In the genomic region with DNA sequence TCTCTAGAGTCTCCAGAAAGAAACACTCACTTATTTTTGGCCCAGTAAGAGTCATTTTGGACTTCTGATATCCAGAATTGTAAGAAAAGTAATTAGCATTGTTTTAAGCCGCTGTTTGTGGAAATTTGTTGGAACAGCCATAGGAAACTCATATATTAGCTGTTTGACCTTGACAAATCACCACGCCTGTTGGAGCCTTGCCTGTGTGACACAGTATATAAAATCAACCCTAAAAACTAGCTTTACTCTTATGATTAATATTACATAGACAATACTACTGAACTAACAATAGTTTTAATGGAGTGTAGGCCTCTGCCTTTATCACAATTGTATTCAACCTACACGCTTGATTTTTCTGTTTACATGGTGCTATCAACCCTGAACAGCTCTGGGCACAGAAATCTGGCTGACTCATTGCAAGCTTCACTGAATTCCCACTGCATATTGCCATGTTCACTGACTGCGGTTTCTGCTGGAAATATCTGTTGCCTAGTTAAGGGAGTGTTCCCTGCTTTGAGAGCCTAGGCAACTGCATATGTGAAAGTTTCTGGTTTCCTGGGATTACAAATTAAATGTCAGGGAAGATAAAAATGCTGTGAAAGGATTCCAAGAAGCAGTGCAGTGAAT, we compare ENCODE assay signal across 11 cellular contexts.
DNase-seq lines count a peak whose midpoint lies in the region; ATAC-seq and TF ChIP-seq lines count a peak whose summit lies in the region.
"Had no signal": no experiment of that assay in that cellular context is flagged by ENCODE, and none has a peak within 500 bp of the region (broad histone marks: within the 10 kb centered on the region; RNA-seq: fewer than 3 reads in every experiment).

No MANE protein-coding gene starts in this region.

- intact Hi-C loops in heart left ventricle (cut with DNase I): no loop called here
- intact Hi-C loops in Right ventricle myocardium inferior (cut with DNase I): no loop called here
- intact Hi-C loops in Calu3 (cut with micrococcal nuclease; ENCODE audit: unreplicated experiment): no loop called here

- 25 to 36% (median 26%) methylated on average over 4 of the region's 4 CpGs for WGBS in heart left ventricle, 4 donors
- WGBS in mesendoderm (ENCODE audit: extremely low coverage, insufficient coverage, low lambda C conversion rate): no CpG with 5 or more reads among the region's 4 CpGs
- 26% methylated on average over 4 of the region's 4 CpGs for WGBS in suprapubic skin

- H3K18ac ChIP-seq in mesendoderm (ENCODE audit: low read length): no peak overlapping the region

- no peaks in the 10 kb centered on the region for H3K79me1 ChIP-seq in mesendoderm (ENCODE audit: low read length)

- H4K8ac ChIP-seq in mesendoderm (ENCODE audit: low read depth, low read length): no peak overlapping the region

- no peaks in the 10 kb centered on the region for H3K9me3 Mint-ChIP-seq in activated CD8-positive, alpha-beta T cell treated with anti-CD3 and anti-CD28 coated beads, Interleukin-2, amount 10 ng/mL, durations not matched to agents 7 days and 5 days (ENCODE audit: insufficient read depth)
- H3K9me3 Mint-ChIP-seq in activated naive CD4-positive, alpha-beta T cell treated with anti-CD3 and anti-CD28 coated beads, Interleukin-2, amount 50 U/mL, for 72 hours: peaks cover 27 to 31% of the 10 kb centered on the region in 2 donors
- H3K9me3 Mint-ChIP-seq in Calu3 (ENCODE audit: low read depth, unreplicated experiment): peaks cover 5% of the 10 kb centered on the region

- TF ChIP-seq EP300 in suprapubic skin (IDR thresholded peaks at IDR 0.05): no peak

- H3K27me3 ChIP-seq in heart left ventricle (no peaks in the 10 kb centered on the region), mesendoderm (ENCODE audit: insufficient read depth, low read length, poor library complexity) (no peaks in the 10 kb centered on the region), suprapubic skin (no peaks in the 10 kb centered on the region)

- H4K5ac ChIP-seq in mesendoderm (ENCODE audit: low read length): no peak overlapping the region

- H2BK15ac ChIP-seq in mesendoderm (replicated peaks; ENCODE audit: low read depth): no peak overlapping the region

- no TSS peak for BruUV-seq in Calu3 (replicated peaks; lab: Mats Ljungman, UMichigan)

- no peaks in the 10 kb centered on the region for H3K27me3 Mint-ChIP-seq in activated CD8-positive, alpha-beta T cell treated with anti-CD3 and anti-CD28 coated beads, Interleukin-2, amount 10 ng/mL, durations not matched to agents 7 days and 5 days (ENCODE audit: low read depth)
- H3K27me3 Mint-ChIP-seq in Calu3 (ENCODE audit: unreplicated experiment): no peaks in the 10 kb centered on the region
- H3K27me3 Mint-ChIP-seq: B cell, IgD-negative memory B cell had no signal

- H3K27ac ChIP-seq in heart left ventricle (peak overlapping the region in 3 of 12 donors; percentile 15 to 40 (median 21)), mesendoderm (ENCODE audit: low read depth, low read length) (no peak overlapping the region), suprapubic skin (no peak overlapping the region)

- H2AK5ac ChIP-seq in mesendoderm (ENCODE audit: low read length): no peak overlapping the region

- POLR2A ChIA-PET in activated CD8-positive, alpha-beta T cell treated with anti-CD3 and anti-CD28 coated beads, Interleukin-2, amount 10 ng/mL, durations not matched to agents 7 days and 5 days (lab: Charles Lee): no interaction called here

- no peak overlapping the region for H3K4ac ChIP-seq in mesendoderm (ENCODE audit: low read depth, low read length)

- no peak overlapping the region for H3K23ac ChIP-seq in mesendoderm (ENCODE audit: low read length)

- DNase-seq in heart left ventricle: peak in 1 of 5 donors; percentile 25
- DNase-seq in Right ventricle myocardium inferior (ENCODE audit: missing footprints): no peak
- DNase-seq in choroid plexus epithelial cell (ENCODE audit: low read depth): peak; percentile 40
- DNase-seq in mesendoderm: peak; percentile 36
- no peak for DNase-seq in activated CD8-positive, alpha-beta T cell treated with anti-CD3 and anti-CD28 coated beads, Interleukin-2, amount 10 ng/mL, durations not matched to agents 7 days and 5 days
- no peak for DNase-seq in suprapubic skin (ENCODE audit: low spot score in 2 of 2)
- no peak for DNase-seq in activated naive CD4-positive, alpha-beta T cell treated with anti-CD3 and anti-CD28 coated beads, Interleukin-2, amount 50 U/mL, for 72 hours (ENCODE audit: low spot score in 2 of 2)
- DNase-seq in Calu3: no peak
- DNase-seq: nephron progenitor cell had no signal

- H3K4me3 Mint-ChIP-seq in activated CD8-positive, alpha-beta T cell treated with anti-CD3 and anti-CD28 coated beads, Interleukin-2, amount 10 ng/mL, durations not matched to agents 7 days and 5 days: no peak overlapping the region
- H3K4me3 Mint-ChIP-seq in Calu3 (ENCODE audit: low read depth, unreplicated experiment): no peak overlapping the region
- H3K4me3 Mint-ChIP-seq: B cell, IgD-negative memory B cell, nephron progenitor cell had no signal

- no peak overlapping the region for H2BK120ac ChIP-seq in mesendoderm (ENCODE audit: low read depth, low read length)

- H3K9me3 ChIP-seq in heart left ventricle (no peaks in the 10 kb centered on the region), suprapubic skin (no peaks in the 10 kb centered on the region)

- H3K56ac ChIP-seq in mesendoderm (ENCODE audit: low read length): no peak overlapping the region

- H3K36me3 ChIP-seq in heart left ventricle: no peaks in the 10 kb centered on the region
- H3K36me3 ChIP-seq in mesendoderm (ENCODE audit: control insufficient read depth, insufficient read depth, low read length): no peaks in the 10 kb centered on the region
- no peaks in the 10 kb centered on the region for H3K36me3 ChIP-seq in suprapubic skin

- ATAC-seq in heart left ventricle (peak in 3 of 4 donors; percentile 67 to 82 (median 76)), Right ventricle myocardium inferior (no peak)
- ATAC-seq in activated CD8-positive, alpha-beta T cell treated with anti-CD3 and anti-CD28 coated beads, Interleukin-2, amount 10 ng/mL, durations not matched to agents 7 days and 5 days: no peak
- no peak for ATAC-seq in activated naive CD4-positive, alpha-beta T cell treated with anti-CD3 and anti-CD28 coated beads, Interleukin-2, amount 50 U/mL, for 72 hours

- no peak for TF ChIP-seq CTCF in heart left ventricle (IDR thresholded peaks at IDR 0.05)
- TF ChIP-seq CTCF in choroid plexus epithelial cell (conservative IDR thresholded peaks at IDR 0.05; ENCODE audit: low read depth, low read length): no peak
- TF ChIP-seq CTCF in suprapubic skin (IDR thresholded peaks at IDR 0.05): no peak
- no peak for TF ChIP-seq CTCF in Calu3 (IDR thresholded peaks at IDR 0.05; ENCODE audit: unreplicated experiment)

- no peak overlapping the region for H3K4me2 ChIP-seq in mesendoderm (ENCODE audit: low read length)

- peaks cover 0 to 20% (median 7%) of the 10 kb centered on the region in 12 donors for H3K4me1 ChIP-seq in heart left ventricle
- H3K4me1 ChIP-seq in mesendoderm (ENCODE audit: control insufficient read depth, low read depth, low read length): no peaks in the 10 kb centered on the region
- peaks cover 10% of the 10 kb centered on the region for H3K4me1 ChIP-seq in suprapubic skin

- no peaks in the 10 kb centered on the region for H3K79me2 ChIP-seq in mesendoderm (ENCODE audit: control insufficient read depth, insufficient read depth, low read length)

- H3K27ac Mint-ChIP-seq in activated CD8-positive, alpha-beta T cell treated with anti-CD3 and anti-CD28 coated beads, Interleukin-2, amount 10 ng/mL, durations not matched to agents 7 days and 5 days: no peak overlapping the region
- H3K27ac Mint-ChIP-seq in activated naive CD4-positive, alpha-beta T cell treated with anti-CD3 and anti-CD28 coated beads, Interleukin-2, amount 50 U/mL, for 72 hours: no peak overlapping the region
- H3K27ac Mint-ChIP-seq in Calu3 (ENCODE audit: unreplicated experiment): no peak overlapping the region
- H3K27ac Mint-ChIP-seq: B cell, IgD-negative memory B cell had no signal

- no peak overlapping the region for H2BK5ac ChIP-seq in mesendoderm (ENCODE audit: low read length)

- H3K4me3 ChIP-seq in heart left ventricle (no peak overlapping the region), choroid plexus epithelial cell (ENCODE audit: low read depth, low read length) (no peak overlapping the region), mesendoderm (ENCODE audit: low read length) (no peak overlapping the region), suprapubic skin (no peak overlapping the region)

- no peaks in the 10 kb centered on the region for H3K36me3 Mint-ChIP-seq in activated CD8-positive, alpha-beta T cell treated with anti-CD3 and anti-CD28 coated beads, Interleukin-2, amount 10 ng/mL, durations not matched to agents 7 days and 5 days (ENCODE audit: low read depth)
- H3K36me3 Mint-ChIP-seq in activated naive CD4-positive, alpha-beta T cell treated with anti-CD3 and anti-CD28 coated beads, Interleukin-2, amount 50 U/mL, for 72 hours: peaks cover 0 to 4% of the 10 kb centered on the region in 2 donors
- peaks cover 3% of the 10 kb centered on the region for H3K36me3 Mint-ChIP-seq in Calu3 (ENCODE audit: insufficient read depth, unreplicated experiment)

- CTCF ChIA-PET in activated CD8-positive, alpha-beta T cell treated with anti-CD3 and anti-CD28 coated beads, Interleukin-2, amount 10 ng/mL, durations not matched to agents 7 days and 5 days (lab: Charles Lee): no interaction called here
- CTCF ChIA-PET in Calu3 (lab: Charles Lee): no interaction called here

- TF ChIP-seq POLR2A in heart left ventricle (IDR thresholded peaks at IDR 0.05) (no peak), suprapubic skin (IDR thresholded peaks at IDR 0.05) (no peak)

- H3K9ac ChIP-seq in mesendoderm (ENCODE audit: low read length): no peak overlapping the region

- H3K4me1 Mint-ChIP-seq in activated CD8-positive, alpha-beta T cell treated with anti-CD3 and anti-CD28 coated beads, Interleukin-2, amount 10 ng/mL, durations not matched to agents 7 days and 5 days (ENCODE audit: low read depth): no peaks in the 10 kb centered on the region
- peaks cover 9% of the 10 kb centered on the region for H3K4me1 Mint-ChIP-seq in Calu3 (ENCODE audit: low read depth, unreplicated experiment)
- H3K4me1 Mint-ChIP-seq: B cell, IgD-negative memory B cell had no signal

Comparison
In these comparisons a context has a peak if more than half of its experiments do, and no peak if none do; other contexts are left out.
1. ATAC-seq: peak in heart left ventricle (3 of 4); none in Right ventricle myocardium inferior (single experiment), activated CD8-positive, alpha-beta T cell treated with anti-CD3 and anti-CD28 coated beads, Interleukin-2, amount 10 ng/mL, durations not matched to agents 7 days and 5 days (single experiment) and activated naive CD4-positive, alpha-beta T cell treated with anti-CD3 and anti-CD28 coated beads, Interleukin-2, amount 50 U/mL, for 72 hours (0 of 2).
2. DNase-seq: peak in choroid plexus epithelial cell (single experiment) and mesendoderm (single experiment); none in Right ventricle myocardium inferior (single experiment), activated CD8-positive, alpha-beta T cell treated with anti-CD3 and anti-CD28 coated beads, Interleukin-2, amount 10 ng/mL, durations not matched to agents 7 days and 5 days (single experiment), suprapubic skin (0 of 2), activated naive CD4-positive, alpha-beta T cell treated with anti-CD3 and anti-CD28 coated beads, Interleukin-2, amount 50 U/mL, for 72 hours (0 of 2) and Calu3 (single experiment).